In genomic region chr4:8220661-8221446, GRCh38 we compare ENCODE assay signal across 19 cellular contexts. TPM values are rescaled to one million over a fixed set of nuclear protein-coding genes. Genes with fewer than 3 reads are reported as not detected.
DNase-seq lines count a peak whose midpoint lies in the region; ATAC-seq and TF ChIP-seq lines count a peak whose summit lies in the region.
"Had no signal": no experiment of that assay in that cellular context is flagged by ENCODE, and none has a peak within 500 bp of the region (broad histone marks: within the 10 kb centered on the region; RNA-seq: fewer than 3 reads in every experiment).

No MANE protein-coding gene starts in this region.

- no peaks in the 10 kb centered on the region for H3K9me3 Mint-ChIP-seq in CD8-positive, alpha-beta T cell
- H3K9me3 Mint-ChIP-seq in stimulated activated naive B cell treated with anti-CD40 and anti-IgM and Interleukin-4, amounts not matched to agents 10 μg/mL and 1 μg/mL and 100 μg/mL, for 72 hours = no peaks in the 10 kb centered on the region
- H3K9me3 Mint-ChIP-seq in osteocyte (ENCODE audit: unreplicated experiment) = no peaks in the 10 kb centered on the region
- H3K9me3 Mint-ChIP-seq: GM23338 had no signal

- BruUV-seq in mammary epithelial cell (replicated peaks; lab: Mats Ljungman, UMichigan) = no TSS peak

- H4K20me1 ChIP-seq in mammary epithelial cell (ENCODE audit: insufficient read depth, low read length) = no peaks in the 10 kb centered on the region

- no peak overlapping the region for H3K4me2 ChIP-seq in mammary epithelial cell (ENCODE audit: insufficient read depth, low read depth, low read length)
- H3K4me2 ChIP-seq: BLaER1, GM23338 had no signal

- in situ Hi-C loops in mammary epithelial cell (cut with MboI; ENCODE audit: low sequenced_read_pairs in 2 of 2) = no loop called here

- no peaks in the 10 kb centered on the region for H3K9me3 ChIP-seq in CD8-positive, alpha-beta T cell (ENCODE audit: low read length)
- H3K9me3 ChIP-seq in Peyer's patch (no peaks in the 10 kb centered on the region), esophagus squamous epithelium (no peaks in the 10 kb centered on the region), mammary epithelial cell (replicated peaks; ENCODE audit: insufficient read depth, low read length) (no peaks in the 10 kb centered on the region)
- H3K9me3 ChIP-seq: BLaER1 had no signal

- CTCF ChIA-PET in CD8-positive, alpha-beta T cell (lab: Charles Lee) = interaction anchor here (0.6 to 3.0 kb wide), 5 partner anchors 19 to 471 kb away, joined by 3 to 9 read pairs (median 3); no protein-coding TSS in a partner anchor
- CTCF ChIA-PET in mammary epithelial cell (lab: Charles Lee; ENCODE audit: low non-redundant PET) = interaction anchor here (0.6 kb wide), 1 partner anchor 21 kb away, joined by 4 read pairs; the partner anchor contains the start of gene SH3TC1

- dilution Hi-C loops in mammary epithelial cell (cut with HindIII; ENCODE audit: low sequenced_read_pairs) = loop anchor here (5.0 kb wide), 1 partner anchor 49 kb away; no protein-coding TSS in a partner anchor

- H3K27me3 ChIP-seq in CD8-positive, alpha-beta T cell (ENCODE audit: insufficient read depth, low read length) = no peaks in the 10 kb centered on the region
- no peaks in the 10 kb centered on the region for H3K27me3 ChIP-seq in Peyer's patch
- no peaks in the 10 kb centered on the region for H3K27me3 ChIP-seq in esophagus squamous epithelium
- no peaks in the 10 kb centered on the region for H3K27me3 ChIP-seq in mammary epithelial cell (ENCODE audit: insufficient read depth, low read length)
- H3K27me3 ChIP-seq: BLaER1, heart left ventricle had no signal

- no peak for TF ChIP-seq CTCF in CD8-positive, alpha-beta T cell (IDR thresholded peaks at IDR 0.05)
- TF ChIP-seq CTCF in Peyer's patch (IDR thresholded peaks at IDR 0.05) (no peak), esophagus squamous epithelium (IDR thresholded peaks at IDR 0.05) (no peak), mammary epithelial cell (conservative IDR thresholded peaks at IDR 0.05 in 1 of 2, IDR thresholded peaks at IDR 0.05 in 1 of 2; ENCODE audit: extremely low read depth in 1 of 2, insufficient read depth in 1 of 2, low read depth in 1 of 2, low read length in 2 of 2) (no peak), osteocyte (IDR thresholded peaks at IDR 0.05) (no peak)

- 87% methylated on average over 7 of the region's 7 CpGs for WGBS in esophagus squamous epithelium, 2 donors
- 97% methylated on average over 7 of the region's 7 CpGs for WGBS in mammary epithelial cell (ENCODE audit: low coverage, missing lambda C conversion rate)

- H3K4me1 Mint-ChIP-seq in CD8-positive, alpha-beta T cell (ENCODE audit: low read depth) = peaks cover 50% of the 10 kb centered on the region
- peaks cover 26 to 43% of the 10 kb centered on the region in 2 donors for H3K4me1 Mint-ChIP-seq in stimulated activated naive B cell treated with anti-CD40 and anti-IgM and Interleukin-4, amounts not matched to agents 10 μg/mL and 1 μg/mL and 100 μg/mL, for 72 hours
- peaks cover 5% of the 10 kb centered on the region for H3K4me1 Mint-ChIP-seq in osteocyte (ENCODE audit: unreplicated experiment)

- no peak for ATAC-seq in CD8-positive, alpha-beta T cell
- ATAC-seq in stimulated activated naive B cell treated with anti-CD40 and anti-IgM and Interleukin-4, amounts not matched to agents 10 μg/mL and 1 μg/mL and 100 μg/mL, for 72 hours (replicated peaks) = peak; percentile 3 to 16
- ATAC-seq: GM23338, WTC11 had no signal

- H3K36me3 Mint-ChIP-seq in CD8-positive, alpha-beta T cell = peaks cover 64% of the 10 kb centered on the region
- H3K36me3 Mint-ChIP-seq in stimulated activated naive B cell treated with anti-CD40 and anti-IgM and Interleukin-4, amounts not matched to agents 10 μg/mL and 1 μg/mL and 100 μg/mL, for 72 hours = peaks cover 59 to 83% of the 10 kb centered on the region in 2 donors
- H3K36me3 Mint-ChIP-seq in osteocyte (ENCODE audit: unreplicated experiment) = no peaks in the 10 kb centered on the region
- H3K36me3 Mint-ChIP-seq: WTC11 had no signal

- peaks cover 22% of the 10 kb centered on the region for H3K79me2 ChIP-seq in mammary epithelial cell (ENCODE audit: insufficient read depth, low read length)

- no peak overlapping the region for H3K9ac ChIP-seq in mammary epithelial cell (ENCODE audit: insufficient read depth, low read length)
- H3K9ac ChIP-seq: BLaER1 had no signal

- no peak overlapping the region for H2AFZ ChIP-seq in mammary epithelial cell (ENCODE audit: low read depth, low read length)
- H2AFZ ChIP-seq: GM23338 had no signal

- no peak overlapping the region for H3K27ac ChIP-seq in CD8-positive, alpha-beta T cell (ENCODE audit: low read depth, low read length)
- H3K27ac ChIP-seq in Peyer's patch (peak overlapping the region; percentile 51 to 66 (median 56)), esophagus squamous epithelium (peak overlapping the region in 3 of 4 donors; percentile 12 to 75 (median 67)), mammary epithelial cell (ENCODE audit: insufficient read depth, low read depth, low read length) (no peak overlapping the region)
- H3K27ac ChIP-seq: BLaER1 had no signal

- no peak for DNase-seq in CD8-positive, alpha-beta T cell
- no peak for DNase-seq in Peyer's patch
- DNase-seq in esophagus squamous epithelium (lab: John Stamatoyannopoulos, UW) = no peak
- DNase-seq in stimulated activated naive B cell treated with anti-CD40 and anti-IgM and Interleukin-4, amounts not matched to agents 10 μg/mL and 1 μg/mL and 100 μg/mL, for 72 hours = no peak
- DNase-seq in midbrain (lab: John Stamatoyannopoulos, UW) = no peak
- DNase-seq in mammary epithelial cell = no peak
- no peak for DNase-seq in NCI-H1417 treated with DMSO at 0.1 percent for 48 hours (lab: John Stamatoyannopoulos, UW)
- no peak for DNase-seq in osteocyte (ENCODE audit: extremely low spot score, unreplicated experiment)
- DNase-seq: activated gamma-delta T cell treated with Interleukin-2 at 50 U/mL for 16 hours; cortex of kidney; erythroblast; kidney glomerular epithelial cell; NCI-H2081; NCI-H524 treated with DMSO at 0.1 percent for 48 hours; stimulated activated CD4-positive, alpha-beta T cell treated with anti-CD3 and anti-CD28 coated beads, Interleukin-15, amount 100 ng/mL, for 24 hours had no signal

- no peaks in the 10 kb centered on the region for H3K36me3 ChIP-seq in CD8-positive, alpha-beta T cell (ENCODE audit: insufficient read depth, low read length)
- H3K36me3 ChIP-seq in Peyer's patch = peaks cover 0 to 12% (median 0%) of the 10 kb centered on the region in 3 donors
- H3K36me3 ChIP-seq in esophagus squamous epithelium = peaks cover 10 to 87% (median 37%) of the 10 kb centered on the region in 3 donors
- H3K36me3 ChIP-seq in mammary epithelial cell (ENCODE audit: insufficient read depth, low read length) = peaks cover 61% of the 10 kb centered on the region

- H3K27me3 Mint-ChIP-seq in CD8-positive, alpha-beta T cell (ENCODE audit: low read depth) = no peaks in the 10 kb centered on the region
- H3K27me3 Mint-ChIP-seq in stimulated activated naive B cell treated with anti-CD40 and anti-IgM and Interleukin-4, amounts not matched to agents 10 μg/mL and 1 μg/mL and 100 μg/mL, for 72 hours = no peaks in the 10 kb centered on the region
- no peaks in the 10 kb centered on the region for H3K27me3 Mint-ChIP-seq in osteocyte (ENCODE audit: unreplicated experiment)

- no peak overlapping the region for H3K4me3 ChIP-seq in CD8-positive, alpha-beta T cell (ENCODE audit: low read depth, low read length)
- H3K4me3 ChIP-seq in Peyer's patch = no peak overlapping the region
- no peak overlapping the region for H3K4me3 ChIP-seq in esophagus squamous epithelium
- H3K4me3 ChIP-seq in mammary epithelial cell (replicated peaks in 1 of 3; ENCODE audit: insufficient read depth in 1 of 3, low read depth in 2 of 3, low read length in 3 of 3) = no peak overlapping the region
- H3K4me3 ChIP-seq: BLaER1, GM23338, heart left ventricle had no signal

- H3K4me3 Mint-ChIP-seq in CD8-positive, alpha-beta T cell = peak overlapping the region; percentile 2
- no peak overlapping the region for H3K4me3 Mint-ChIP-seq in stimulated activated naive B cell treated with anti-CD40 and anti-IgM and Interleukin-4, amounts not matched to agents 10 μg/mL and 1 μg/mL and 100 μg/mL, for 72 hours
- no peak overlapping the region for H3K4me3 Mint-ChIP-seq in osteocyte (ENCODE audit: unreplicated experiment)
- H3K4me3 Mint-ChIP-seq: GM23338, WTC11 had no signal

- H3K27ac Mint-ChIP-seq in CD8-positive, alpha-beta T cell = peak overlapping the region; percentile 91
- no peak overlapping the region for H3K27ac Mint-ChIP-seq in stimulated activated naive B cell treated with anti-CD40 and anti-IgM and Interleukin-4, amounts not matched to agents 10 μg/mL and 1 μg/mL and 100 μg/mL, for 72 hours
- H3K27ac Mint-ChIP-seq in osteocyte (ENCODE audit: unreplicated experiment) = no peak overlapping the region
- H3K27ac Mint-ChIP-seq: GM23338, WTC11 had no signal

- POLR2A ChIA-PET in CD8-positive, alpha-beta T cell (lab: Charles Lee) = no interaction called here

- peaks cover 34% of the 10 kb centered on the region for H3K4me1 ChIP-seq in CD8-positive, alpha-beta T cell (ENCODE audit: insufficient read depth, low read length)
- H3K4me1 ChIP-seq in Peyer's patch = peaks cover 0 to 6% (median 0%) of the 10 kb centered on the region in 4 donors
- H3K4me1 ChIP-seq in esophagus squamous epithelium = peaks cover 0 to 21% (median 0%) of the 10 kb centered on the region in 3 donors
- no peaks in the 10 kb centered on the region for H3K4me1 ChIP-seq in mammary epithelial cell (ENCODE audit: insufficient read depth, low read length)

- TF ChIP-seq POLR2A in Peyer's patch (IDR thresholded peaks at IDR 0.05) (no peak), esophagus squamous epithelium (IDR thresholded peaks at IDR 0.05) (no peak)

- intact Hi-C loops in CD8-positive, alpha-beta T cell (cut with DNase I, micrococcal nuclease) = loop anchor here (1.0 to 2.0 kb wide), 2 partner anchors 20 to 21 kb away; no protein-coding TSS in a partner anchor
- intact Hi-C loops in esophagus squamous epithelium (cut with DNase I) (no loop called here), mammary epithelial cell (cut with micrococcal nuclease) (no loop called here)

RNA-seq across cellular contexts. Expression of gene SH3TC1, which starts 21.8 kb away (rescaled TPM):
- total RNA-seq in CD8-positive, alpha-beta T cell = 100 to 1,000 TPM in 1 of 2 experiments, 10 to 100 TPM in 1; 90.7 to 102 TPM
- total RNA-seq in Peyer's patch = 10 to 100 TPM in 2 of 4 donors, 1 to 10 TPM in 2; 4.2 to 88.3 (median 11.8) TPM
- 10 to 100 TPM; 24.6 to 31.2 (median 27.1) TPM for total RNA-seq in esophagus squamous epithelium
- 100 to 1,000 TPM in 1 of 2 donors, 10 to 100 TPM in 1; 70.8 to 138 TPM for total RNA-seq in mammary epithelial cell
- polyA plus RNA-seq in mammary epithelial cell = 37.7 TPM
- polyA minus RNA-seq in mammary epithelial cell = 62.5 TPM
- total RNA-seq in osteocyte = 0.70 and 1.6 TPM in 2 replicates
- polyA plus RNA-seq: GM23338 had no signal

RNA-seq across cellular contexts. Expression of gene HTRA3, which starts 48.7 kb away (rescaled TPM):
- total RNA-seq in CD8-positive, alpha-beta T cell = not detected
- total RNA-seq in Peyer's patch (10 to 100 TPM in 1 of 4 donors, 1 to 10 TPM in 3; 3.3 to 43.7 (median 7.9) TPM), esophagus squamous epithelium (10 to 100 TPM in 1 of 4 donors, 1 to 10 TPM in 3; 1.8 to 13.0 (median 6.6) TPM), mammary epithelial cell (under 1 TPM in 1 of 2 donors, not detected in 1; 0.17 TPM), osteocyte (0.16 and 0.37 TPM in 2 replicates)
- not detected for polyA plus RNA-seq in mammary epithelial cell
- 2.5 TPM for polyA minus RNA-seq in mammary epithelial cell

Comparison
In these comparisons a context has a peak if more than half of its experiments do, and no peak if none do; other contexts are left out.
1. H3K27ac ChIP-seq: peak in Peyer's patch (4 of 4) and esophagus squamous epithelium (3 of 4); none in CD8-positive, alpha-beta T cell (single experiment) and mammary epithelial cell (single experiment).
2. intact Hi-C loops: an anchor here in CD8-positive, alpha-beta T cell (1.0 to 2.0 kb wide); none called in esophagus squamous epithelium and mammary epithelial cell.